Comparison of ENCODE assay signal across 21 cellular contexts in genomic region chr12:128753438-128753837, GRCh38.
"Had no signal": no experiment of that assay in that cellular context is flagged by ENCODE, and none has a peak within 500 bp of the region (broad histone marks: within the 10 kb centered on the region; RNA-seq: fewer than 3 reads in every experiment).

No MANE protein-coding gene starts in this region.

- H3K27ac Mint-ChIP-seq: naive thymus-derived CD4-positive, alpha-beta T cell; nephron progenitor cell; stimulated activated naive B cell treated with anti-CD40 and anti-IgM and Interleukin-4, amounts not matched to agents 10 μg/mL and 1 μg/mL and 100 μg/mL, for 72 hours; stimulated activated naive CD8-positive, alpha-beta T cell treated with anti-CD3 and anti-CD28 coated beads, Interleukin-15, amount 100 ng/mL, for 72 hours had no signal

- H3K4me1 ChIP-seq: heart left ventricle, right atrium auricular region, sigmoid colon, testis, tibial nerve, upper lobe of right lung, vagina had no signal

- ATAC-seq: heart left ventricle; left cardiac atrium; naive thymus-derived CD4-positive, alpha-beta T cell; stimulated activated naive B cell treated with anti-CD40 and anti-IgM and Interleukin-4, amounts not matched to agents 10 μg/mL and 1 μg/mL and 100 μg/mL, for 72 hours; stimulated activated naive CD8-positive, alpha-beta T cell treated with anti-CD3 and anti-CD28 coated beads, Interleukin-15, amount 100 ng/mL, for 72 hours; upper lobe of right lung had no signal

- H3K36me3 Mint-ChIP-seq: naive thymus-derived CD4-positive, alpha-beta T cell had no signal

- H3K27ac ChIP-seq: heart left ventricle, right atrium auricular region, sigmoid colon, skin epidermis, testis, tibial nerve, upper lobe of right lung, vagina had no signal

- H3K27me3 ChIP-seq: right atrium auricular region, sigmoid colon, testis, tibial nerve, upper lobe of right lung, vagina had no signal

- DNase-seq: cortex of kidney; effector memory CD4-positive, alpha-beta T cell; erythroblast; foreskin melanocyte; heart left ventricle; hypothalamus; immature natural killer cell; left cardiac atrium; naive thymus-derived CD4-positive, alpha-beta T cell; nephron progenitor cell; sigmoid colon; stimulated activated CD4-positive, alpha-beta T cell treated with anti-CD3 and anti-CD28 coated beads, Interleukin-2, amount 100 ng/mL, for 24 hours; stimulated activated CD4-positive, alpha-beta T cell treated with anti-CD3 and anti-CD28 coated beads, Interleukin-4, amount 100 ng/mL, for 4 hours; stimulated activated naive B cell treated with anti-CD40 and anti-IgM and Interleukin-4, amounts not matched to agents 10 μg/mL and 1 μg/mL and 100 μg/mL, for 72 hours; stimulated activated naive CD8-positive, alpha-beta T cell treated with anti-CD3 and anti-CD28 coated beads, Interleukin-15, amount 100 ng/mL, for 72 hours; testis; upper lobe of right lung had no signal

- H3K36me3 ChIP-seq: heart left ventricle, right atrium auricular region, sigmoid colon, tibial nerve, upper lobe of right lung, vagina had no signal

- H3K4me3 Mint-ChIP-seq: immature natural killer cell; naive thymus-derived CD4-positive, alpha-beta T cell; nephron progenitor cell; stimulated activated naive B cell treated with anti-CD40 and anti-IgM and Interleukin-4, amounts not matched to agents 10 μg/mL and 1 μg/mL and 100 μg/mL, for 72 hours; stimulated activated naive CD8-positive, alpha-beta T cell treated with anti-CD3 and anti-CD28 coated beads, Interleukin-15, amount 100 ng/mL, for 72 hours had no signal

- H3K4me3 ChIP-seq: heart left ventricle, right atrium auricular region, sigmoid colon, skin epidermis, testis, tibial nerve, upper lobe of right lung, vagina had no signal

- H3K9me3 Mint-ChIP-seq: immature natural killer cell; stimulated activated naive CD8-positive, alpha-beta T cell treated with anti-CD3 and anti-CD28 coated beads, Interleukin-15, amount 100 ng/mL, for 72 hours had no signal

- H3K4me1 Mint-ChIP-seq: naive thymus-derived CD4-positive, alpha-beta T cell; nephron progenitor cell; stimulated activated naive B cell treated with anti-CD40 and anti-IgM and Interleukin-4, amounts not matched to agents 10 μg/mL and 1 μg/mL and 100 μg/mL, for 72 hours; stimulated activated naive CD8-positive, alpha-beta T cell treated with anti-CD3 and anti-CD28 coated beads, Interleukin-15, amount 100 ng/mL, for 72 hours had no signal

- H3K9me3 ChIP-seq: heart left ventricle, right atrium auricular region, sigmoid colon, testis, upper lobe of right lung, vagina had no signal
